Comparison of ENCODE assay signal across 1 cellular context in genomic region chr6:26031595-26032386, GRCh38.
TF ChIP-seq lines count a peak whose summit lies in the region.

No MANE protein-coding gene starts in this region.

TF ChIP-seq in K562, 482 proteins besides CTCF, POLR2A, EP300 and RAD21 (continued from another document and continues in another):
- TF ChIP-seq, protein P1, sequence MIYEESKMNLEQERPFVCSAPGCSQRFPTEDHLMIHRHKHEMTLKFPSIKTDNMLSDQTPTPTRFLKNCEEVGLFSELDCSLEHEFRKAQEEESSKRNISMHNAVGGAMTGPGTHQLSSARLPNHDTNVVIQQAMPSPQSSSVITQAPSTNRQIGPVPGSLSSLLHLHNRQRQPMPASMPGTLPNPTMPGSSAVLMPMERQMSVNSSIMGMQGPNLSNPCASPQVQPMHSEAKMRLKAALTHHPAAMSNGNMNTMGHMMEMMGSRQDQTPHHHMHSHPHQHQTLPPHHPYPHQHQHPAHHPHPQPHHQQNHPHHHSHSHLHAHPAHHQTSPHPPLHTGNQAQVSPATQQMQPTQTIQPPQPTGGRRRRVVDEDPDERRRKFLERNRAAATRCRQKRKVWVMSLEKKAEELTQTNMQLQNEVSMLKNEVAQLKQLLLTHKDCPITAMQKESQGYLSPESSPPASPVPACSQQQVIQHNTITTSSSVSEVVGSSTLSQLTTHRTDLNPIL (CRISPR knock-in tag; IDR thresholded peaks at IDR 0.05) = no peak; the same call in 1 of the 2 replicates
- TF ChIP-seq ZNF280B (CRISPR knock-in tag; IDR thresholded peaks at IDR 0.05) = no peak
- TF ChIP-seq, protein P2, sequence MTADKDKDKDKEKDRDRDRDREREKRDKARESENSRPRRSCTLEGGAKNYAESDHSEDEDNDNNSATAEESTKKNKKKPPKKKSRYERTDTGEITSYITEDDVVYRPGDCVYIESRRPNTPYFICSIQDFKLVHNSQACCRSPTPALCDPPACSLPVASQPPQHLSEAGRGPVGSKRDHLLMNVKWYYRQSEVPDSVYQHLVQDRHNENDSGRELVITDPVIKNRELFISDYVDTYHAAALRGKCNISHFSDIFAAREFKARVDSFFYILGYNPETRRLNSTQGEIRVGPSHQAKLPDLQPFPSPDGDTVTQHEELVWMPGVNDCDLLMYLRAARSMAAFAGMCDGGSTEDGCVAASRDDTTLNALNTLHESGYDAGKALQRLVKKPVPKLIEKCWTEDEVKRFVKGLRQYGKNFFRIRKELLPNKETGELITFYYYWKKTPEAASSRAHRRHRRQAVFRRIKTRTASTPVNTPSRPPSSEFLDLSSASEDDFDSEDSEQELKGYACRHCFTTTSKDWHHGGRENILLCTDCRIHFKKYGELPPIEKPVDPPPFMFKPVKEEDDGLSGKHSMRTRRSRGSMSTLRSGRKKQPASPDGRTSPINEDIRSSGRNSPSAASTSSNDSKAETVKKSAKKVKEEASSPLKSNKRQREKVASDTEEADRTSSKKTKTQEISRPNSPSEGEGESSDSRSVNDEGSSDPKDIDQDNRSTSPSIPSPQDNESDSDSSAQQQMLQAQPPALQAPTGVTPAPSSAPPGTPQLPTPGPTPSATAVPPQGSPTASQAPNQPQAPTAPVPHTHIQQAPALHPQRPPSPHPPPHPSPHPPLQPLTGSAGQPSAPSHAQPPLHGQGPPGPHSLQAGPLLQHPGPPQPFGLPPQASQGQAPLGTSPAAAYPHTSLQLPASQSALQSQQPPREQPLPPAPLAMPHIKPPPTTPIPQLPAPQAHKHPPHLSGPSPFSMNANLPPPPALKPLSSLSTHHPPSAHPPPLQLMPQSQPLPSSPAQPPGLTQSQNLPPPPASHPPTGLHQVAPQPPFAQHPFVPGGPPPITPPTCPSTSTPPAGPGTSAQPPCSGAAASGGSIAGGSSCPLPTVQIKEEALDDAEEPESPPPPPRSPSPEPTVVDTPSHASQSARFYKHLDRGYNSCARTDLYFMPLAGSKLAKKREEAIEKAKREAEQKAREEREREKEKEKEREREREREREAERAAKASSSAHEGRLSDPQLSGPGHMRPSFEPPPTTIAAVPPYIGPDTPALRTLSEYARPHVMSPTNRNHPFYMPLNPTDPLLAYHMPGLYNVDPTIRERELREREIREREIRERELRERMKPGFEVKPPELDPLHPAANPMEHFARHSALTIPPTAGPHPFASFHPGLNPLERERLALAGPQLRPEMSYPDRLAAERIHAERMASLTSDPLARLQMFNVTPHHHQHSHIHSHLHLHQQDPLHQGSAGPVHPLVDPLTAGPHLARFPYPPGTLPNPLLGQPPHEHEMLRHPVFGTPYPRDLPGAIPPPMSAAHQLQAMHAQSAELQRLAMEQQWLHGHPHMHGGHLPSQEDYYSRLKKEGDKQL (CRISPR knock-in tag; IDR thresholded peaks at IDR 0.05; ENCODE audit: borderline replicate concordance) = 0 out of 2 replicates have a peak, but pooled peaks have one; percentile 23
- TF ChIP-seq CBX1 (IDR thresholded peaks at IDR 0.05; ENCODE audit: low read depth) = peak; percentile 100
- no peak for TF ChIP-seq HMG20A (CRISPR knock-in tag; conservative IDR thresholded peaks at IDR 0.05)
- no peak for TF ChIP-seq BDP1 (IDR thresholded peaks at IDR 0.05; ENCODE audit: insufficient read depth, insufficient read length)
- TF ChIP-seq, protein P3, sequence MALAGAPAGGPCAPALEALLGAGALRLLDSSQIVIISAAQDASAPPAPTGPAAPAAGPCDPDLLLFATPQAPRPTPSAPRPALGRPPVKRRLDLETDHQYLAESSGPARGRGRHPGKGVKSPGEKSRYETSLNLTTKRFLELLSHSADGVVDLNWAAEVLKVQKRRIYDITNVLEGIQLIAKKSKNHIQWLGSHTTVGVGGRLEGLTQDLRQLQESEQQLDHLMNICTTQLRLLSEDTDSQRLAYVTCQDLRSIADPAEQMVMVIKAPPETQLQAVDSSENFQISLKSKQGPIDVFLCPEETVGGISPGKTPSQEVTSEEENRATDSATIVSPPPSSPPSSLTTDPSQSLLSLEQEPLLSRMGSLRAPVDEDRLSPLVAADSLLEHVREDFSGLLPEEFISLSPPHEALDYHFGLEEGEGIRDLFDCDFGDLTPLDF (CRISPR knock-in tag; IDR thresholded peaks at IDR 0.05) = peak; percentile 99
- no peak; the same call in 1 of the 2 replicates for TF ChIP-seq ZNF316 (IDR thresholded peaks at IDR 0.05)
- TF ChIP-seq, protein P4, sequence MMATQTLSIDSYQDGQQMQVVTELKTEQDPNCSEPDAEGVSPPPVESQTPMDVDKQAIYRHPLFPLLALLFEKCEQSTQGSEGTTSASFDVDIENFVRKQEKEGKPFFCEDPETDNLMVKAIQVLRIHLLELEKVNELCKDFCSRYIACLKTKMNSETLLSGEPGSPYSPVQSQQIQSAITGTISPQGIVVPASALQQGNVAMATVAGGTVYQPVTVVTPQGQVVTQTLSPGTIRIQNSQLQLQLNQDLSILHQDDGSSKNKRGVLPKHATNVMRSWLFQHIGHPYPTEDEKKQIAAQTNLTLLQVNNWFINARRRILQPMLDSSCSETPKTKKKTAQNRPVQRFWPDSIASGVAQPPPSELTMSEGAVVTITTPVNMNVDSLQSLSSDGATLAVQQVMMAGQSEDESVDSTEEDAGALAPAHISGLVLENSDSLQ (IDR thresholded peaks at IDR 0.05) = peak; percentile 87
- TF ChIP-seq ZZZ3 (IDR thresholded peaks at IDR 0.05) = no peak
- no peak for TF ChIP-seq KLF16 (IDR thresholded peaks at IDR 0.05)
- TF ChIP-seq TCF3 (CRISPR knock-in tag; IDR thresholded peaks at IDR 0.05) = no peak; the same call in none of the 2 replicates
- peak; percentile 52; the same call in 1 of the 2 replicates for TF ChIP-seq ZC3H11A (IDR thresholded peaks at IDR 0.05; ENCODE audit: low read depth, low read length)
- TF ChIP-seq TCF7L2 (IDR thresholded peaks at IDR 0.05; ENCODE audit: low read depth, low read length) = no peak
- TF ChIP-seq RBM25 (IDR thresholded peaks at IDR 0.05; ENCODE audit: low read depth, low read length, severe bottlenecking) = peak; percentile 98
- peak; percentile 96 for TF ChIP-seq KDM2B (CRISPR knock-in tag; IDR thresholded peaks at IDR 0.05)
- TF ChIP-seq ZNF384 (IDR thresholded peaks at IDR 0.05; ENCODE audit: low read depth, low read length) = no peak; the same call in 1 of the 2 replicates
- TF ChIP-seq EP400 (IDR thresholded peaks at IDR 0.05) = peak; percentile 90
- peak; percentile 29; the same call in 1 of the 2 replicates for TF ChIP-seq NCOA1 (IDR thresholded peaks at IDR 0.05; ENCODE audit: low read depth)
- TF ChIP-seq ARHGAP35 (IDR thresholded peaks at IDR 0.05; ENCODE audit: partially characterized antibody) = no peak
- TF ChIP-seq, protein P5, sequence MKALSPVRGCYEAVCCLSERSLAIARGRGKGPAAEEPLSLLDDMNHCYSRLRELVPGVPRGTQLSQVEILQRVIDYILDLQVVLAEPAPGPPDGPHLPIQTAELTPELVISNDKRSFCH (CRISPR knock-in tag; IDR thresholded peaks at IDR 0.05) = no peak
- TF ChIP-seq, protein P5 (tag; IDR thresholded peaks at IDR 0.05) = peak; percentile 88
- peak; percentile 86; the same call in 1 of the 2 replicates for TF ChIP-seq ELF4 (CRISPR knock-in tag; IDR thresholded peaks at IDR 0.05)
- peak; percentile 76; the same call in 1 of the 2 replicates for TF ChIP-seq SRSF3 (IDR thresholded peaks at IDR 0.05; ENCODE audit: insufficient read depth, low read length)
- peak; percentile 99 for TF ChIP-seq GTF2B (IDR thresholded peaks at IDR 0.05; ENCODE audit: extremely low read depth, insufficient read length)
- peak; percentile 99; the same call in 1 of the 2 replicates for TF ChIP-seq RBM15 (IDR thresholded peaks at IDR 0.05; ENCODE audit: insufficient read depth, low read length)
- TF ChIP-seq NFE2 (IDR thresholded peaks at IDR 0.05; ENCODE audit: low read depth) = no peak; the same call in 1 of the 2 replicates
- peak; percentile 91 to 98 for TF ChIP-seq MLX (CRISPR knock-in tag; conservative IDR thresholded peaks at IDR 0.05)
- TF ChIP-seq PHF20 (IDR thresholded peaks at IDR 0.05; ENCODE audit: partially characterized antibody) = peak; percentile 56
- peak; percentile 95 for TF ChIP-seq CBFB (CRISPR knock-in tag; IDR thresholded peaks at IDR 0.05)
- peak; percentile 37; the same call in 1 of the 2 replicates for TF ChIP-seq ZNF444 (CRISPR knock-in tag; IDR thresholded peaks at IDR 0.05)
- no peak for TF ChIP-seq FOXA3 (CRISPR knock-in tag; conservative IDR thresholded peaks at IDR 0.05 in 1 of 2, IDR thresholded peaks at IDR 0.05 in 1 of 2)
- no peak for TF ChIP-seq HOXB6 (CRISPR knock-in tag; IDR thresholded peaks at IDR 0.05; ENCODE audit: borderline replicate concordance)
- peak; percentile 90 for TF ChIP-seq E2F3 (CRISPR knock-in tag; IDR thresholded peaks at IDR 0.05)
- no peak for TF ChIP-seq SP2 (IDR thresholded peaks at IDR 0.05; ENCODE audit: extremely low read depth, low read depth, low read length, poor library complexity, severe bottlenecking)
- TF ChIP-seq THRAP3 (IDR thresholded peaks at IDR 0.05; ENCODE audit: borderline replicate concordance) = peak; percentile 100
- TF ChIP-seq KAT7 (CRISPR knock-in tag; IDR thresholded peaks at IDR 0.05; ENCODE audit: borderline replicate concordance) = peak; percentile 99
- no peak; the same call in 1 of the 2 replicates for TF ChIP-seq TFE3 (CRISPR knock-in tag; IDR thresholded peaks at IDR 0.05)
- TF ChIP-seq, protein P6, sequence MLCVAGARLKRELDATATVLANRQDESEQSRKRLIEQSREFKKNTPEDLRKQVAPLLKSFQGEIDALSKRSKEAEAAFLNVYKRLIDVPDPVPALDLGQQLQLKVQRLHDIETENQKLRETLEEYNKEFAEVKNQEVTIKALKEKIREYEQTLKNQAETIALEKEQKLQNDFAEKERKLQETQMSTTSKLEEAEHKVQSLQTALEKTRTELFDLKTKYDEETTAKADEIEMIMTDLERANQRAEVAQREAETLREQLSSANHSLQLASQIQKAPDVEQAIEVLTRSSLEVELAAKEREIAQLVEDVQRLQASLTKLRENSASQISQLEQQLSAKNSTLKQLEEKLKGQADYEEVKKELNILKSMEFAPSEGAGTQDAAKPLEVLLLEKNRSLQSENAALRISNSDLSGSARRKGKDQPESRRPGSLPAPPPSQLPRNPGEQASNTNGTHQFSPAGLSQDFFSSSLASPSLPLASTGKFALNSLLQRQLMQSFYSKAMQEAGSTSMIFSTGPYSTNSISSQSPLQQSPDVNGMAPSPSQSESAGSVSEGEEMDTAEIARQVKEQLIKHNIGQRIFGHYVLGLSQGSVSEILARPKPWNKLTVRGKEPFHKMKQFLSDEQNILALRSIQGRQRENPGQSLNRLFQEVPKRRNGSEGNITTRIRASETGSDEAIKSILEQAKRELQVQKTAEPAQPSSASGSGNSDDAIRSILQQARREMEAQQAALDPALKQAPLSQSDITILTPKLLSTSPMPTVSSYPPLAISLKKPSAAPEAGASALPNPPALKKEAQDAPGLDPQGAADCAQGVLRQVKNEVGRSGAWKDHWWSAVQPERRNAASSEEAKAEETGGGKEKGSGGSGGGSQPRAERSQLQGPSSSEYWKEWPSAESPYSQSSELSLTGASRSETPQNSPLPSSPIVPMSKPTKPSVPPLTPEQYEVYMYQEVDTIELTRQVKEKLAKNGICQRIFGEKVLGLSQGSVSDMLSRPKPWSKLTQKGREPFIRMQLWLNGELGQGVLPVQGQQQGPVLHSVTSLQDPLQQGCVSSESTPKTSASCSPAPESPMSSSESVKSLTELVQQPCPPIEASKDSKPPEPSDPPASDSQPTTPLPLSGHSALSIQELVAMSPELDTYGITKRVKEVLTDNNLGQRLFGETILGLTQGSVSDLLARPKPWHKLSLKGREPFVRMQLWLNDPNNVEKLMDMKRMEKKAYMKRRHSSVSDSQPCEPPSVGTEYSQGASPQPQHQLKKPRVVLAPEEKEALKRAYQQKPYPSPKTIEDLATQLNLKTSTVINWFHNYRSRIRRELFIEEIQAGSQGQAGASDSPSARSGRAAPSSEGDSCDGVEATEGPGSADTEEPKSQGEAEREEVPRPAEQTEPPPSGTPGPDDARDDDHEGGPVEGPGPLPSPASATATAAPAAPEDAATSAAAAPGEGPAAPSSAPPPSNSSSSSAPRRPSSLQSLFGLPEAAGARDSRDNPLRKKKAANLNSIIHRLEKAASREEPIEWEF (CRISPR knock-in tag; IDR thresholded peaks at IDR 0.05) = no peak
- TF ChIP-seq RFX7 (CRISPR knock-in tag; IDR thresholded peaks at IDR 0.05) = peak; percentile 89
- peak; percentile 85; the same call in 1 of the 2 replicates for TF ChIP-seq SMAD3 (CRISPR knock-in tag; conservative IDR thresholded peaks at IDR 0.05)
- TF ChIP-seq ETV5 (CRISPR knock-in tag; IDR thresholded peaks at IDR 0.05; ENCODE audit: low read depth) = peak; percentile 89
- no peak for TF ChIP-seq ARID2 (IDR thresholded peaks at IDR 0.05)
- TF ChIP-seq ZNF408 (CRISPR knock-in tag; IDR thresholded peaks at IDR 0.05; ENCODE audit: low read depth) = no peak
- TF ChIP-seq ZNF76 (CRISPR knock-in tag; IDR thresholded peaks at IDR 0.05; ENCODE audit: borderline replicate concordance) = peak; percentile 46; the same call in 1 of the 2 replicates
